Comparison of ENCODE assay signal across 9 cellular contexts in genomic region chr5:174725261-174725990, GRCh38. TPM values are rescaled to one million over a fixed set of nuclear protein-coding genes. Genes with fewer than 3 reads are reported as not detected.
DNase-seq lines count a peak whose midpoint lies in the region; ATAC-seq and TF ChIP-seq lines count a peak whose summit lies in the region.
"Had no signal": no experiment of that assay in that cellular context is flagged by ENCODE, and none has a peak within 500 bp of the region (broad histone marks: within the 10 kb centered on the region; RNA-seq: fewer than 3 reads in every experiment).

No MANE protein-coding gene starts in this region.

- H3K27ac Mint-ChIP-seq in endodermal cell (peak overlapping the region; percentile 73), natural killer cell (no peak overlapping the region)

- TF ChIP-seq CTCF in right atrium auricular region (IDR thresholded peaks at IDR 0.05) (no peak), endodermal cell (conservative IDR thresholded peaks at IDR 0.05) (no peak), natural killer cell (IDR thresholded peaks at IDR 0.05) (no peak), mucosa of descending colon (IDR thresholded peaks at IDR 0.05) (no peak)

- H3K27ac ChIP-seq in right atrium auricular region, result peak overlapping the region in 1 of 2 donors; percentile 68
- H3K27ac ChIP-seq in endodermal cell (ENCODE audit: low read depth, low read length), result no peak overlapping the region

- H3K36me3 ChIP-seq in right atrium auricular region (peaks cover 8% of the 10 kb centered on the region), endodermal cell (ENCODE audit: control insufficient read depth, insufficient read depth, low read length) (peaks cover 7% of the 10 kb centered on the region), mucosa of descending colon (ENCODE audit: low read depth) (no peaks in the 10 kb centered on the region)

- H3K27me3 ChIP-seq in right atrium auricular region (peaks cover 10 to 25% of the 10 kb centered on the region in 2 donors), endodermal cell (ENCODE audit: control insufficient read depth, insufficient read depth, low read length, poor library complexity, severe bottlenecking) (peaks cover 93% of the 10 kb centered on the region)

- H3K9ac ChIP-seq in endodermal cell (ENCODE audit: extremely low read depth, low read length, poor library complexity, severe bottlenecking), result peak overlapping the region; percentile 9

- H3K4me3 Mint-ChIP-seq in endodermal cell, result peak overlapping the region; percentile 85
- peak overlapping the region; percentile 35 for H3K4me3 Mint-ChIP-seq in natural killer cell

- intact Hi-C loops in left cardiac atrium (cut with DNase I), result no loop called here
- intact Hi-C loops in natural killer cell (cut with micrococcal nuclease), result no loop called here
- intact Hi-C loops in mucosa of descending colon (cut with DNase I, micrococcal nuclease), result no loop called here

- H3K9me3 Mint-ChIP-seq in endodermal cell, result no peaks in the 10 kb centered on the region
- no peaks in the 10 kb centered on the region for H3K9me3 Mint-ChIP-seq in natural killer cell

- WGBS in endodermal cell (ENCODE audit: insufficient coverage in 1 of 2, insufficient read length in 1 of 2), 2 experiments, result 2% methylated on average over 27 to 30 of the region's 30 CpGs

- H3K4me1 Mint-ChIP-seq in endodermal cell (peaks cover 60% of the 10 kb centered on the region), natural killer cell (peaks cover 7 to 9% of the 10 kb centered on the region in 2 donors)

- H3K4me1 ChIP-seq in right atrium auricular region (peaks cover 0 to 27% of the 10 kb centered on the region in 2 donors), endodermal cell (ENCODE audit: control insufficient read depth, insufficient read depth, low read length) (peaks cover 3% of the 10 kb centered on the region), mucosa of descending colon (ENCODE audit: low read depth) (peaks cover 6% of the 10 kb centered on the region)

- H3K27me3 Mint-ChIP-seq in endodermal cell (ENCODE audit: insufficient read depth) (peaks cover 90% of the 10 kb centered on the region), natural killer cell (ENCODE audit: low read depth in 2 of 2) (peaks cover 48 to 82% of the 10 kb centered on the region in 2 donors)

- H3K4me3 ChIP-seq in right atrium auricular region, result peak overlapping the region; percentile 59 to 67
- H3K4me3 ChIP-seq in endodermal cell (ENCODE audit: low read length), result peak overlapping the region; percentile 81
- no peak overlapping the region for H3K4me3 ChIP-seq in mucosa of descending colon

- H3K9me3 ChIP-seq in right atrium auricular region (no peaks in the 10 kb centered on the region), endodermal cell (ENCODE audit: control insufficient read depth, low read length) (no peaks in the 10 kb centered on the region), mucosa of descending colon (no peaks in the 10 kb centered on the region)

- DNase-seq in right atrium auricular region (ENCODE audit: low spot score) (no peak), left cardiac atrium (no peak), endodermal cell (peak; percentile 66), natural killer cell (no peak), mucosa of descending colon (no peak), HCEC 1CT (no peak), DMS53 (lab: John Stamatoyannopoulos, UW) (no peak)
- DNase-seq: activated CD4-positive, alpha-beta T cell treated with anti-CD3 and anti-CD28 coated beads, Interleukin-2, amount 50 U/mL, for 4 hours had no signal

- H3K36me3 Mint-ChIP-seq in endodermal cell (ENCODE audit: low read depth), result peaks cover 19% of the 10 kb centered on the region
- H3K36me3 Mint-ChIP-seq in natural killer cell, result peaks cover 10% of the 10 kb centered on the region

- ATAC-seq in left cardiac atrium (no peak), natural killer cell (no peak), GM19023 (IDR thresholded peaks at IDR 0.05; ENCODE audit: unreplicated experiment) (no peak), mucosa of descending colon (no peak)

RNA-seq across cellular contexts. Expression of gene MSX2, which starts 1.0 kb away (rescaled TPM):
- total RNA-seq in right atrium auricular region (1 to 10 TPM; 2.6 to 3.4 TPM), left cardiac atrium (1 to 10 TPM; 1.8 to 2.8 TPM), endodermal cell (10 to 100 TPM in 1 of 2 donors, 1 to 10 TPM in 1; 4.2 to 20.0 TPM), natural killer cell (under 1 TPM in 1 of 3 donors, not detected in 2; 0.40 TPM), mucosa of descending colon (under 1 TPM; 0.17 to 0.66 (median 0.31) TPM)
- 53.7 TPM for polyA plus RNA-seq in endodermal cell (2013, experiment 1 of 2)
- polyA plus RNA-seq in endodermal cell (2013, experiment 2 of 2), result 58.1 TPM
